1 cellular context compared by ENCODE assay signal in the genomic region with DNA sequence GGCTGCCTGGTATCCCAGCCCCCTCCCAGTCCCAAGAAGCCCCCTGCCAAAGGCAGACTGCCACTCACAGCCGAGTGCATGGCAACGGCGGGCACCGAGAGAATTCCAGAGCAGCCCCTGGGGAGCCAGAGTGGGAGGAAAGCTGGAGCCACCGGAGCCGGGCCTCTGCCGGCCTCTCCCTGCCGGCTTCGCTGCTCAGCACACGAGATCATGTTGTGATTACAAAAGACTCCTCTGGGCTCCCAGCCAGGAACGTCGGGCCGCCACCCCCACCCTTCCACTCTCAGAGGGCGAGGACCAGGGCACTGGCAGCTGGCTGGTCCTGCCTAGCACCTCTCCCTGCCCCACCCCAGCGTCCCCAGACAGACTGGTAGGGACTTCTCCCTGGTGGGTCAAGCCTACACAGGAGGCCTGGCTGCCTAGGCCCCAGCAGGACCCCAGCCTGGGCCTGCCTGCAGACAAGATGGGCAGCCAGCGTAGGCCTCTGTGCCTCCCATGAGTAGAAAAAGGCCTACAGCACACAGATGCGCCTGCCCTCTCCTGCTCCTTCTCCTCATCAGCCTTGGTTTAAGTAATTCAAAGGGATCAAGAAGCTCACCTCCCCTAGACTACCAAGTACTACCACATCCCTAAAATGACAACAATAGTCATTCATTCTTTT.
TF ChIP-seq lines count a peak whose summit lies in the region.

A gene (minus strand): TSS at position 200 of the 661 bp plus-strand sequence. CDS start 120 bp downstream, at position 80.

TF ChIP-seq in H1, 55 proteins besides CTCF, POLR2A, EP300 and RAD21:
- no peak for TF ChIP-seq POLR2AphosphoS5 (IDR thresholded peaks at IDR 0.05; ENCODE audit: low read depth, low read length)
- TF ChIP-seq BACH1 (IDR thresholded peaks at IDR 0.05; ENCODE audit: low read length): no peak
- no peak for TF ChIP-seq SP2 (IDR thresholded peaks at IDR 0.05; ENCODE audit: low read length)
- TF ChIP-seq ZNF274 (IDR thresholded peaks at IDR 0.05; ENCODE audit: borderline replicate concordance, extremely low read depth, low read length): no peak
- TF ChIP-seq CTBP2 (IDR thresholded peaks at IDR 0.05; ENCODE audit: borderline replicate concordance, insufficient read depth, insufficient read length, low read length): no peak
- TF ChIP-seq EZH2 (IDR thresholded peaks at IDR 0.05; ENCODE audit: low read depth, low read length, severe bottlenecking): no peak
- TF ChIP-seq, protein P1, sequence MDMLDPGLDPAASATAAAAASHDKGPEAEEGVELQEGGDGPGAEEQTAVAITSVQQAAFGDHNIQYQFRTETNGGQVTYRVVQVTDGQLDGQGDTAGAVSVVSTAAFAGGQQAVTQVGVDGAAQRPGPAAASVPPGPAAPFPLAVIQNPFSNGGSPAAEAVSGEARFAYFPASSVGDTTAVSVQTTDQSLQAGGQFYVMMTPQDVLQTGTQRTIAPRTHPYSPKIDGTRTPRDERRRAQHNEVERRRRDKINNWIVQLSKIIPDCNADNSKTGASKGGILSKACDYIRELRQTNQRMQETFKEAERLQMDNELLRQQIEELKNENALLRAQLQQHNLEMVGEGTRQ (IDR thresholded peaks at IDR 0.05; ENCODE audit: low read length): no peak
- TF ChIP-seq SUZ12 (IDR thresholded peaks at IDR 0.05; ENCODE audit: low read length): no peak
- TF ChIP-seq CBX5 (IDR thresholded peaks at IDR 0.05; ENCODE audit: low read depth, low read length): no peak
